ENCODE assay signal across 20 cellular contexts in the genomic region with DNA sequence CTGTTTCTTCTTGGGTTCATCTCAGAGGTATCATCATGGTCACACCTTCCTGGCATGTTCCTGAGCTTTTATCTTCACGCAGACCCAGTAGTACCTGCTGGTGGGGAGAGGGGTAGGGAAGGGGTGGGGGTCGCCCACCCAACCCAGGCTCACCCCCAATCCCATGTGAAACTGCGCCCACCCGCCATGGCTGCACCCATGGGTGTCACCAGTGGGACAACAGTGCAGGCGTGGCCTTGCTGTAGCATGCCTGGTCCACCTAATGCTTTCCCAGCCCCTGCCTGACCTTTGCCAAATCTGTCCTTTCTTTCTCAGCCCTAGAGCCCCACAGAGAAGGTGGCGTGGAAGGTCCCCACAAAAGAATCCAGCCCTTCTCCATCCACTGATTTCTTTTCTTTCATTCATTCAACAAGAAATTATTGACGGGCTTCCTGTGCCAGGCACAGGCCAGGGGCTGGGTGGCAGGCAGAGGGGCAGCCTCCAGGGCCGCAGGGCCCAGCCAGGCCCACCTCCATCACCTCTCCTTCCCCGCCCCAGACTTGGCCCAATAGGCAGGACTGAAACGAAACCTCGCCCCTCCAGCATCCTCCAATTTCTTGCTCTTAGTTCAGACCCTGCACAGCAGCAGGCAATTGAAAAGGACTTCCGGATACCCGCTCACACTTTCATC.
"Had no signal": no experiment of that assay in that cellular context is flagged by ENCODE, and none has a peak within 500 bp of the region (broad histone marks: within the 10 kb centered on the region; RNA-seq: fewer than 3 reads in every experiment).

No MANE protein-coding gene starts in this region.

- ATAC-seq: activated T-helper 17 cell treated with anti-CD3 and anti-CD28 coated beads, Interleukin-2, amount 50 U/mL, for 72 hours had no signal

- H3K36me3 ChIP-seq: neural progenitor cell, right atrium auricular region, tibial nerve, uterus had no signal

- H3K9ac ChIP-seq: neural progenitor cell had no signal

- H3K4me2 ChIP-seq: neural progenitor cell had no signal

- H3K27ac Mint-ChIP-seq: activated CD4-positive, alpha-beta T cell treated with anti-CD3 and anti-CD28 coated beads, Interleukin-2, amount 10 ng/mL, durations not matched to agents 24 days and 14 days; activated T-helper 17 cell treated with anti-CD3 and anti-CD28 coated beads, Interleukin-2, amount 50 U/mL, for 72 hours; neural progenitor cell had no signal

- H2AFZ ChIP-seq: neural progenitor cell had no signal

- H3K9me3 ChIP-seq: uterus had no signal

- H3K4me3 ChIP-seq: neural progenitor cell, right atrium auricular region, skin epidermis, tibial nerve, uterus had no signal

- H3K27me3 ChIP-seq: neural progenitor cell, right atrium auricular region, tibial nerve, uterus had no signal

- H3K27me3 Mint-ChIP-seq: activated CD4-positive, alpha-beta T cell treated with anti-CD3 and anti-CD28 coated beads, Interleukin-2, amount 10 ng/mL, durations not matched to agents 24 days and 14 days; activated T-helper 17 cell treated with anti-CD3 and anti-CD28 coated beads, Interleukin-2, amount 50 U/mL, for 72 hours had no signal

- H3K27ac ChIP-seq: neural progenitor cell, right atrium auricular region, tibial nerve, uterus had no signal

- DNase-seq: activated CD4-positive, alpha-beta T cell treated with anti-CD3 and anti-CD28 coated beads, Interleukin-2, amount 10 ng/mL, durations not matched to agents 24 days and 14 days; activated CD4-positive, CD25-positive, alpha-beta regulatory T cell; activated naive CD4-positive, alpha-beta T cell treated with Interleukin-2 at 50 U/mL for 16 hours; amniotic stem cell; central memory CD4-positive, alpha-beta T cell; cortex of kidney; effector CD4-positive, alpha-beta T cell; foreskin fibroblast; hypothalamus; kidney glomerular epithelial cell; stimulated activated CD4-positive, alpha-beta T cell treated with anti-CD3 and anti-CD28 coated beads, Interleukin-4, amount 100 ng/mL, for 24 hours; stimulated activated naive CD4-positive, alpha-beta T cell treated with Interleukin-2 at 50 U/mL for 16 hours; substantia nigra; uterus had no signal

- H3K4me3 Mint-ChIP-seq: activated CD4-positive, alpha-beta T cell treated with anti-CD3 and anti-CD28 coated beads, Interleukin-2, amount 10 ng/mL, durations not matched to agents 24 days and 14 days; activated T-helper 17 cell treated with anti-CD3 and anti-CD28 coated beads, Interleukin-2, amount 50 U/mL, for 72 hours; brain; neural progenitor cell had no signal
